In the genomic region with DNA sequence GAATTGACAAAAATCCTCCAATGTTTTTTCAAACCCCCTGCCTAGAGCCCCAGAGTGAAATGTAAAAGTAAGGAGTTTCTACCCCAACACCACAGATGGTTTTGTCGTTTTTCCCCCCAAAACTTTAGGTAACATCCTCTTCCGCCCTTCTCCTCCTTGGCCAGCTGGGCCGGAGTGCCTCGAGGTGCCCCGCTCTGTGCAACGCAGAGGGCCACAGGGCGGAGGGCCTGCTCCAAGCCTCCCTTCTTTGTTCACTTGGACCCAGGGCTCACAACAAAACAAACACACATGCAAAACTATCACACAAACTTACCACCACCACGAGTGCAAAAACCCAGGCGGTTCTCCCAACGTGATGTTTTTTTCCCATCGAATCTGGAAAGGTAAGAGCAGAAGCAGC, we compare ENCODE assay signal across 1 cellular context.
TF ChIP-seq lines count a peak whose summit lies in the region.

No MANE protein-coding gene starts in this region.

TF ChIP-seq in WTC11, 78 proteins besides CTCF, POLR2A, EP300 and RAD21 (continued from another document):
- TF ChIP-seq, protein P1, sequence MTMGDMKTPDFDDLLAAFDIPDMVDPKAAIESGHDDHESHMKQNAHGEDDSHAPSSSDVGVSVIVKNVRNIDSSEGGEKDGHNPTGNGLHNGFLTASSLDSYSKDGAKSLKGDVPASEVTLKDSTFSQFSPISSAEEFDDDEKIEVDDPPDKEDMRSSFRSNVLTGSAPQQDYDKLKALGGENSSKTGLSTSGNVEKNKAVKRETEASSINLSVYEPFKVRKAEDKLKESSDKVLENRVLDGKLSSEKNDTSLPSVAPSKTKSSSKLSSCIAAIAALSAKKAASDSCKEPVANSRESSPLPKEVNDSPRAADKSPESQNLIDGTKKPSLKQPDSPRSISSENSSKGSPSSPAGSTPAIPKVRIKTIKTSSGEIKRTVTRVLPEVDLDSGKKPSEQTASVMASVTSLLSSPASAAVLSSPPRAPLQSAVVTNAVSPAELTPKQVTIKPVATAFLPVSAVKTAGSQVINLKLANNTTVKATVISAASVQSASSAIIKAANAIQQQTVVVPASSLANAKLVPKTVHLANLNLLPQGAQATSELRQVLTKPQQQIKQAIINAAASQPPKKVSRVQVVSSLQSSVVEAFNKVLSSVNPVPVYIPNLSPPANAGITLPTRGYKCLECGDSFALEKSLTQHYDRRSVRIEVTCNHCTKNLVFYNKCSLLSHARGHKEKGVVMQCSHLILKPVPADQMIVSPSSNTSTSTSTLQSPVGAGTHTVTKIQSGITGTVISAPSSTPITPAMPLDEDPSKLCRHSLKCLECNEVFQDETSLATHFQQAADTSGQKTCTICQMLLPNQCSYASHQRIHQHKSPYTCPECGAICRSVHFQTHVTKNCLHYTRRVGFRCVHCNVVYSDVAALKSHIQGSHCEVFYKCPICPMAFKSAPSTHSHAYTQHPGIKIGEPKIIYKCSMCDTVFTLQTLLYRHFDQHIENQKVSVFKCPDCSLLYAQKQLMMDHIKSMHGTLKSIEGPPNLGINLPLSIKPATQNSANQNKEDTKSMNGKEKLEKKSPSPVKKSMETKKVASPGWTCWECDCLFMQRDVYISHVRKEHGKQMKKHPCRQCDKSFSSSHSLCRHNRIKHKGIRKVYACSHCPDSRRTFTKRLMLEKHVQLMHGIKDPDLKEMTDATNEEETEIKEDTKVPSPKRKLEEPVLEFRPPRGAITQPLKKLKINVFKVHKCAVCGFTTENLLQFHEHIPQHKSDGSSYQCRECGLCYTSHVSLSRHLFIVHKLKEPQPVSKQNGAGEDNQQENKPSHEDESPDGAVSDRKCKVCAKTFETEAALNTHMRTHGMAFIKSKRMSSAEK (CRISPR knock-in tag; IDR thresholded peaks at IDR 0.05; ENCODE audit: borderline replicate concordance): no peak
- TF ChIP-seq, protein P2, sequence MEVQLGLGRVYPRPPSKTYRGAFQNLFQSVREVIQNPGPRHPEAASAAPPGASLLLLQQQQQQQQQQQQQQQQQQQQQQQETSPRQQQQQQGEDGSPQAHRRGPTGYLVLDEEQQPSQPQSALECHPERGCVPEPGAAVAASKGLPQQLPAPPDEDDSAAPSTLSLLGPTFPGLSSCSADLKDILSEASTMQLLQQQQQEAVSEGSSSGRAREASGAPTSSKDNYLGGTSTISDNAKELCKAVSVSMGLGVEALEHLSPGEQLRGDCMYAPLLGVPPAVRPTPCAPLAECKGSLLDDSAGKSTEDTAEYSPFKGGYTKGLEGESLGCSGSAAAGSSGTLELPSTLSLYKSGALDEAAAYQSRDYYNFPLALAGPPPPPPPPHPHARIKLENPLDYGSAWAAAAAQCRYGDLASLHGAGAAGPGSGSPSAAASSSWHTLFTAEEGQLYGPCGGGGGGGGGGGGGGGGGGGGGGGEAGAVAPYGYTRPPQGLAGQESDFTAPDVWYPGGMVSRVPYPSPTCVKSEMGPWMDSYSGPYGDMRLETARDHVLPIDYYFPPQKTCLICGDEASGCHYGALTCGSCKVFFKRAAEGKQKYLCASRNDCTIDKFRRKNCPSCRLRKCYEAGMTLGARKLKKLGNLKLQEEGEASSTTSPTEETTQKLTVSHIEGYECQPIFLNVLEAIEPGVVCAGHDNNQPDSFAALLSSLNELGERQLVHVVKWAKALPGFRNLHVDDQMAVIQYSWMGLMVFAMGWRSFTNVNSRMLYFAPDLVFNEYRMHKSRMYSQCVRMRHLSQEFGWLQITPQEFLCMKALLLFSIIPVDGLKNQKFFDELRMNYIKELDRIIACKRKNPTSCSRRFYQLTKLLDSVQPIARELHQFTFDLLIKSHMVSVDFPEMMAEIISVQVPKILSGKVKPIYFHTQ (CRISPR knock-in tag; IDR thresholded peaks at IDR 0.05): no peak
